ENCODE assay signal across 7 cellular contexts in genomic region chr7:129513546-129513945, GRCh38. TPM values are rescaled to one million over a fixed set of nuclear protein-coding genes. Genes with fewer than 3 reads are reported as not detected.
"Had no signal": no experiment of that assay in that cellular context is flagged by ENCODE, and none has a peak within 500 bp of the region (broad histone marks: within the 10 kb centered on the region; RNA-seq: fewer than 3 reads in every experiment).

No MANE protein-coding gene starts in this region.

- H3K4me3 Mint-ChIP-seq: H9 had no signal

- FAIRE-seq: H54, HTR-8/SVneo had no signal

- DNase-seq: GOT3, H9, HCEC 1CT, IMR-90, KBM-7 had no signal

- H3K9me3 Mint-ChIP-seq: H9 had no signal

RNA-seq across cellular contexts. Expression of gene SMKR1, which starts 11.2 kb away (rescaled TPM):
- total RNA-seq: IMR-90 had no signal
